In the genomic region with DNA sequence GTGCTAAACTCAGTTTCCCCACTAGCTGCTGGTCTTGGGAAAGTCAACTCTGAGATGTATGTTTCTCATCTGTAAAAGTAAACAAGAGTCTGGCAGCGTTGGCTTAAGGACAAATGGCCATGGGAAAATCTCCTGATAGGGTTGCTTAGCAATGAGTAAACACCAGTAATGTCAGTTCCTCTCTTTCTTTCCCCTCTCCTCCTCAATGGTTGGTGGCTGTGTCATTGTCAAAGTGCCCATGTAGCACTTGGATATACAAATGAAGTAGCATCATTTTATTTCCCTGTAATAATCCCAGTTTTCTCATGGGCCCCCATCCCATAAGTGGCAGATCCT, we compare ENCODE assay signal across 14 cellular contexts. TPM values are rescaled to one million over a fixed set of nuclear protein-coding genes. Genes with fewer than 3 reads are reported as not detected.
A peak's percentile ranks its signal among the peaks of the same experiment; 100 is the strongest.
DNase-seq lines count a peak whose midpoint lies in the region; ATAC-seq, FAIRE-seq and TF ChIP-seq lines count a peak whose summit lies in the region.
"Had no signal": no experiment of that assay in that cellular context is flagged by ENCODE, and none has a peak within 500 bp of the region (broad histone marks: within the 10 kb centered on the region; RNA-seq: fewer than 3 reads in every experiment).

No MANE protein-coding gene starts in this region.

- no peaks in the 10 kb centered on the region for H4K20me1 ChIP-seq in GM12878 (ENCODE audit: control insufficient read depth, insufficient read depth)

- TF ChIP-seq RAD21 in GM12878 (IDR thresholded peaks at IDR 0.05; ENCODE audit: insufficient read depth, low read depth, low read length) = no peak

- H3K27ac ChIP-seq in HUES48 (ENCODE audit: low read depth, low read length) = peak overlapping the region; percentile 50
- H3K27ac ChIP-seq in GM12878 (ENCODE audit: control insufficient read depth, insufficient read depth) = no peak overlapping the region
- H3K27ac ChIP-seq: dorsolateral prefrontal cortex, KMS-11 had no signal

- TF ChIP-seq CTCF in GM12878 (IDR thresholded peaks at IDR 0.05 in 2 of 3, conservative IDR thresholded peaks at IDR 0.05 in 1 of 3; ENCODE audit: control insufficient read depth in 2 of 3, extremely low read depth in 1 of 3, insufficient read depth in 1 of 3, low read depth in 3 of 3, low read length in 3 of 3) = no peak

- DNase-seq in Caki2 (ENCODE audit: low read depth) (peak; percentile 30), GM12878 (ENCODE audit: low read depth, low spot score) (no peak), DMS 273 treated with DMSO at 0.1 percent for 48 hours (lab: John Stamatoyannopoulos, UW) (no peak)

- ATAC-seq in GM12878 (no peak), GM19395 (IDR thresholded peaks at IDR 0.05; ENCODE audit: unreplicated experiment) (no peak), HG03354 (IDR thresholded peaks at IDR 0.05; ENCODE audit: poor library complexity, severe bottlenecking, unreplicated experiment) (no peak), HG02642 (IDR thresholded peaks at IDR 0.05; ENCODE audit: poor library complexity, unreplicated experiment) (no peak)

- H2AFZ ChIP-seq in GM12878 (ENCODE audit: control insufficient read depth, low read depth, low read length) = no peak overlapping the region

- FAIRE-seq in GM12878 (lab: Jason Lieb, UNC) = no peak
- peak; percentile 97 for FAIRE-seq in islet of Langerhans (lab: Jason Lieb, UNC)

- H3K4me2 ChIP-seq in GM12878 (ENCODE audit: control insufficient read depth, insufficient read depth) = no peak overlapping the region
- H3K4me2 ChIP-seq: KMS-11 had no signal

- SMC1A ChIA-PET in GM12878 (lab: Charles Lee; ENCODE audit: uncharacterized antibody, unreplicated experiment) = interaction anchor here (1.2 to 2.1 kb wide), 6 partner anchors 18 to 1536 kb away, joined by 3 to 7 read pairs (median 4); no protein-coding TSS in a partner anchor

- intact Hi-C loops in GM12878 (cut with micrococcal nuclease; ENCODE audit: unreplicated experiment) = loop anchor here (2.0 to 5.0 kb wide), 4 partner anchors 63 to 1534 kb away; no protein-coding TSS in a partner anchor

- RAD21 ChIA-PET in GM12878 (lab: Charles Lee; ENCODE audit: unreplicated experiment) = interaction anchor here (1.0 to 1.6 kb wide), 3 partner anchors 16 to 237 kb away, joined by 4 to 11 read pairs (median 5); no protein-coding TSS in a partner anchor

- peaks cover 24% of the 10 kb centered on the region for H3K4me1 ChIP-seq in HUES48 (ENCODE audit: control insufficient read depth, insufficient read depth, low read length)
- no peaks in the 10 kb centered on the region for H3K4me1 ChIP-seq in GM12878 (ENCODE audit: control insufficient read depth, insufficient read depth, low read length)

- H3K9ac ChIP-seq in HUES48 (ENCODE audit: low read depth, low read length) (no peak overlapping the region), GM12878 (ENCODE audit: control insufficient read depth, insufficient read depth, low read length) (no peak overlapping the region)
- H3K9ac ChIP-seq: KMS-11 had no signal

- H3K36me3 ChIP-seq in HUES48 (ENCODE audit: control insufficient read depth, insufficient read depth, low read length) (no peaks in the 10 kb centered on the region), GM12878 (ENCODE audit: control insufficient read depth in 2 of 2, insufficient read depth in 2 of 2, low read length in 1 of 2) (no peaks in the 10 kb centered on the region)

- TF ChIP-seq EP300 in GM12878 (IDR thresholded peaks at IDR 0.05; ENCODE audit: borderline replicate concordance in 1 of 2, control insufficient read depth in 1 of 2, low read depth in 2 of 2, low read length in 2 of 2) = no peak

- POLR2A ChIA-PET in GM12878 (lab: Charles Lee) = no interaction called here

- in situ Hi-C loops in Caki2 (cut with HindIII; ENCODE audit: low pct_unique_long_range_greater_than_20kb, low sequenced_read_pairs) = no loop called here
- in situ Hi-C loops in GM12878 (cut with MboI) = no loop called here

- H3K79me2 ChIP-seq in GM12878 (ENCODE audit: control insufficient read depth, insufficient read depth, low read length) = no peaks in the 10 kb centered on the region

- TF ChIP-seq POLR2A in GM12878 (IDR thresholded peaks at IDR 0.05; ENCODE audit: low read depth, low read length) = no peak

- CTCF ChIA-PET in GM12878 (lab: Yijun Ruan, JAX) = interaction anchor here (0.6 to 3.6 kb wide), 14 partner anchors 10 to 1445 kb away, joined by 3 to 20 read pairs (median 7); no protein-coding TSS in a partner anchor

- no TSS peak for BruUV-seq in GM12878 (replicated peaks; lab: Mats Ljungman, UMichigan)

- H3K27me3 ChIP-seq in HUES48 (ENCODE audit: control insufficient read depth, insufficient read depth, low read length) = no peaks in the 10 kb centered on the region
- peaks cover 0 to 1% of the 10 kb centered on the region in 2 experiments; a peak in 2 of 4 replicates for H3K27me3 ChIP-seq in GM12878 (replicated peaks in 1 of 2; ENCODE audit: control insufficient read depth in 2 of 2, insufficient read depth in 2 of 2, low read length in 1 of 2)

- H3K4me3 ChIP-seq in HUES48 (ENCODE audit: low read depth, low read length) (no peak overlapping the region), GM12878 (no peak overlapping the region)
- H3K4me3 ChIP-seq: dorsolateral prefrontal cortex had no signal

- H3K9me3 ChIP-seq in HUES48 (ENCODE audit: control insufficient read depth, insufficient read depth, low read length) = no peaks in the 10 kb centered on the region
- H3K9me3 ChIP-seq in GM12878 (replicated peaks; ENCODE audit: control insufficient read depth, insufficient read depth, low read length) = no peaks in the 10 kb centered on the region

- 0% methylated on average over 1 of the region's 1 CpG for WGBS in GM12878 (ENCODE audit: insufficient coverage, insufficient replicate concordance, low lambda C conversion rate, missing lambda C conversion rate)

TF ChIP-seq in GM12878, 131 proteins besides CTCF, POLR2A, EP300 and RAD21:
- 0 out of 2 replicates have a peak, but pooled peaks have one; percentile 25 for TF ChIP-seq SPI1 (IDR thresholded peaks at IDR 0.05; ENCODE audit: borderline replicate concordance, insufficient read depth, low read depth, low read length)
- TF ChIP-seq TAF1 (IDR thresholded peaks at IDR 0.05; ENCODE audit: borderline replicate concordance, low read depth, low read length) = no peak
- TF ChIP-seq CBX3 (IDR thresholded peaks at IDR 0.05; ENCODE audit: borderline replicate concordance, low read depth) = no peak
- no peak for TF ChIP-seq TCF12 (IDR thresholded peaks at IDR 0.05; ENCODE audit: low read depth, low read length)

RNA-seq across cellular contexts. Expression of a gene that starts 2.2 kb away (rescaled TPM):
- not detected in 2 replicates for total RNA-seq in Caki2 (2014; rRNA removed; shearing (Covaris generic); ENCODE audit: low replicate concordance)
- total RNA-seq in GM12878 (2013; cell fraction: nucleolus; rRNA removed) = 0.19 TPM in 1 of 2 replicates, not detected in the other
- total RNA-seq in GM12878 (2014; rRNA removed) (0.33 TPM in 1 of 2 replicates, not detected in the other), GM12878 (2014; rRNA removed; fragmentation: Illumina TruSeq; extraction: Trizol) (0.04 and 0.14 TPM in 2 replicates), GM12878 (2021) (0.08 TPM in 1 of 2 replicates, not detected in the other)
- not detected for polyA plus RNA-seq in GM12878 (2011; ENCODE audit: low read depth)
- polyA plus RNA-seq in GM12878 (2011; rRNA removed) (0.05 and 0.12 TPM in 2 replicates), GM12878 (2014; fragmentation: Illumina TruSeq; extraction: Trizol) (0.09 and 0.13 TPM in 2 replicates), GM12878 (2014; fragmentation: Nextera tagmentation; extraction: Ambion mirVana) (under 1 TPM in 1 of 2 experiments, not detected in 1; 0.04 TPM), GM12878 (2014; rRNA removed) (0.04 and 0.05 TPM in 2 replicates), GM12878 (2016; fragmentation: Nextera tagmentation; extraction: Ambion mirVana) (under 1 TPM in 1 of 2 experiments, not detected in 1; 0.16 TPM)
- polyA plus RNA-seq in GM12878 (2011; cell fraction: cytosol; rRNA removed) = 0.01 and 0.03 TPM in 2 replicates
- 0.15 and 0.23 TPM in 2 replicates for polyA plus RNA-seq in GM12878 (2011; cell fraction: nucleus; rRNA removed)
- not detected in 2 replicates for polyA plus RNA-seq in GM12878 (2012)
- polyA minus RNA-seq in GM12878 (2011; rRNA and poly(A)+ RNA removed) = 0.15 TPM in 1 of 2 replicates, not detected in the other
- not detected in 2 replicates for polyA minus RNA-seq in GM12878 (2011; cell fraction: cytosol; rRNA and poly(A)+ RNA removed)
- 0.12 TPM in 1 of 2 replicates, not detected in the other for polyA minus RNA-seq in GM12878 (2011; cell fraction: nucleus; rRNA and poly(A)+ RNA removed)
- total RNA-seq: Daoy, glomerular endothelial cell, kidney epithelial cell, natural killer cell had no signal

RNA-seq across cellular contexts. Expression of a gene that starts 33.2 kb away (rescaled TPM):
- not detected in 2 replicates for total RNA-seq in Caki2 (2014; rRNA removed; shearing (Covaris generic); ENCODE audit: low replicate concordance)
- total RNA-seq in GM12878 (2013; cell fraction: nucleolus; rRNA removed) = not detected in 2 replicates
- total RNA-seq in GM12878 (2014; rRNA removed) = not detected in 2 replicates
- total RNA-seq in GM12878 (2014; rRNA removed; fragmentation: Illumina TruSeq; extraction: Trizol) = not detected in 2 replicates
- total RNA-seq in GM12878 (2021) = 0.19 TPM in 1 of 2 replicates, not detected in the other
- polyA plus RNA-seq in GM12878 (2011; ENCODE audit: low read depth) = not detected
- polyA plus RNA-seq in GM12878 (2011; rRNA removed) = not detected in 2 replicates
- not detected in 2 replicates for polyA plus RNA-seq in GM12878 (2011; cell fraction: cytosol; rRNA removed)
- polyA plus RNA-seq in GM12878 (2011; cell fraction: nucleus; rRNA removed) = not detected in 2 replicates
- not detected in 2 replicates for polyA plus RNA-seq in GM12878 (2012)
- not detected in 2 replicates for polyA plus RNA-seq in GM12878 (2014; fragmentation: Illumina TruSeq; extraction: Trizol)
- not detected for polyA plus RNA-seq in GM12878 (2014; fragmentation: Nextera tagmentation; extraction: Ambion mirVana)
- polyA plus RNA-seq in GM12878 (2014; rRNA removed) = not detected in 2 replicates
- polyA plus RNA-seq in GM12878 (2016; fragmentation: Nextera tagmentation; extraction: Ambion mirVana) = not detected
- not detected in 2 replicates for polyA minus RNA-seq in GM12878 (2011; rRNA and poly(A)+ RNA removed)
- not detected in 2 replicates for polyA minus RNA-seq in GM12878 (2011; cell fraction: cytosol; rRNA and poly(A)+ RNA removed)
- polyA minus RNA-seq in GM12878 (2011; cell fraction: nucleus; rRNA and poly(A)+ RNA removed) = not detected in 2 replicates
- total RNA-seq: Daoy, glomerular endothelial cell, kidney epithelial cell, natural killer cell had no signal
